1 cellular context compared by ENCODE assay signal in the genomic region with DNA sequence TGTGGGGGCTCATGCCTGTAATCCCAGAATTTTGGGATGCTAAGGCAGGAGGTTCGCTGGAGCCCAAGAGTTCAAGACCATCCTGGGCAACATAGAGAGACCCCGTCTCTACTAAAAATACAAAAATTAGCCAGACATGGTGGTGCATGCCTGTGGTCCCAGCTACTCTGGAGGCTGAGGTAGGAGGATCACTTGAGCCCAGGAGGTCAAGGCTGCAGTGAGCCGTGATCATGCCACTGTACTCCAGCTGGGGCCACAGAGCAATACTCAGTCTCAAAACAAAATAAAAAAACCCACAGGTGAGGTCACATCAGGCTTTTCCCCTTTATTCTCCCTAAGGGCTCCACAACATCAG.
TF ChIP-seq lines count a peak whose summit lies in the region.

No MANE protein-coding gene starts in this region.

TF ChIP-seq in K562, 482 proteins besides CTCF, POLR2A, EP300 and RAD21:
- 0 out of 2 replicates have a peak, but pooled peaks have one; percentile 2 for TF ChIP-seq ESRRA (IDR thresholded peaks at IDR 0.05; ENCODE audit: borderline replicate concordance, low read depth)
- TF ChIP-seq, protein P1, sequence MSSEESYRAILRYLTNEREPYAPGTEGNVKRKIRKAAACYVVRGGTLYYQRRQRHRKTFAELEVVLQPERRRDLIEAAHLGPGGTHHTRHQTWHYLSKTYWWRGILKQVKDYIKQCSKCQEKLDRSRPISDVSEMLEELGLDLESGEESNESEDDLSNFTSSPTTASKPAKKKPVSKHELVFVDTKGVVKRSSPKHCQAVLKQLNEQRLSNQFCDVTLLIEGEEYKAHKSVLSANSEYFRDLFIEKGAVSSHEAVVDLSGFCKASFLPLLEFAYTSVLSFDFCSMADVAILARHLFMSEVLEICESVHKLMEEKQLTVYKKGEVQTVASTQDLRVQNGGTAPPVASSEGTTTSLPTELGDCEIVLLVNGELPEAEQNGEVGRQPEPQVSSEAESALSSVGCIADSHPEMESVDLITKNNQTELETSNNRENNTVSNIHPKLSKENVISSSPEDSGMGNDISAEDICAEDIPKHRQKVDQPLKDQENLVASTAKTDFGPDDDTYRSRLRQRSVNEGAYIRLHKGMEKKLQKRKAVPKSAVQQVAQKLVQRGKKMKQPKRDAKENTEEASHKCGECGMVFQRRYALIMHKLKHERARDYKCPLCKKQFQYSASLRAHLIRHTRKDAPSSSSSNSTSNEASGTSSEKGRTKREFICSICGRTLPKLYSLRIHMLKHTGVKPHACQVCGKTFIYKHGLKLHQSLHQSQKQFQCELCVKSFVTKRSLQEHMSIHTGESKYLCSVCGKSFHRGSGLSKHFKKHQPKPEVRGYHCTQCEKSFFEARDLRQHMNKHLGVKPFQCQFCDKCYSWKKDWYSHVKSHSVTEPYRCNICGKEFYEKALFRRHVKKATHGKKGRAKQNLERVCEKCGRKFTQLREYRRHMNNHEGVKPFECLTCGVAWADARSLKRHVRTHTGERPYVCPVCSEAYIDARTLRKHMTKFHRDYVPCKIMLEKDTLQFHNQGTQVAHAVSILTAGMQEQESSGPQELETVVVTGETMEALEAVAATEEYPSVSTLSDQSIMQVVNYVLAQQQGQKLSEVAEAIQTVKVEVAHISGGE (CRISPR knock-in tag; IDR thresholded peaks at IDR 0.05): peak in 1 of 3 experiments; percentile 58; a peak in 1 of 6 replicates
